ENCODE assay signal across 8 cellular contexts in genomic region chr9:35646583-35647265, GRCh38.
A peak's percentile ranks its signal among the peaks of the same experiment; 100 is the strongest.
DNase-seq lines count a peak whose midpoint lies in the region; ATAC-seq and TF ChIP-seq lines count a peak whose summit lies in the region.

No MANE protein-coding gene starts in this region.

- peak overlapping the region; percentile 96 for H3K4me2 ChIP-seq in OCI-LY1 (ENCODE audit: low read length)

- peak; percentile 88 for TF ChIP-seq CTCF in OCI-LY1 (IDR thresholded peaks at IDR 0.05; ENCODE audit: low read length)

- H3K9ac ChIP-seq in OCI-LY1 (ENCODE audit: low read length) (peak overlapping the region; percentile 92), mucosa of rectum (ENCODE audit: low read depth in 1 of 2, low read length in 2 of 2) (peak overlapping the region; percentile 81 to 91)

- H3K27me3 ChIP-seq in OCI-LY1 (ENCODE audit: insufficient read depth, low read length), result no peaks in the 10 kb centered on the region
- H3K27me3 ChIP-seq in mucosa of rectum (ENCODE audit: control insufficient read depth in 2 of 2, insufficient read depth in 2 of 2, low read length in 2 of 2), result no peaks in the 10 kb centered on the region

- H3K27ac ChIP-seq in OCI-LY1 (ENCODE audit: low read depth, low read length, poor library complexity, severe bottlenecking) (peak overlapping the region; percentile 92), epithelial cell of prostate (peak overlapping the region; percentile 74), mucosa of rectum (ENCODE audit: low read depth in 2 of 2, low read length in 2 of 2) (peak overlapping the region; percentile 72 to 87)

- DNase-seq in DMS153 treated with DMSO at 0.1 percent for 48 hours (lab: John Stamatoyannopoulos, UW; ENCODE audit: unreplicated experiment) (peak; percentile 89), HuH-7 (ENCODE audit: low spot score) (peak; percentile 91), activated T-cell treated with anti-CD3 and anti-CD28 coated beads for 24 hours (ENCODE audit: low read depth) (peak; percentile 87), epithelial cell of prostate (ENCODE audit: low read depth, low spot score) (no peak)
- peak; percentile 77 to 78 for DNase-seq in stimulated activated CD8-positive, alpha-beta memory T cell treated with anti-CD3 and anti-CD28 coated beads, Interleukin-4, amount 100 ng/mL, for 4 hours (ENCODE audit: low read depth in 2 of 2, low spot score in 1 of 2)

- H3K4me1 ChIP-seq in OCI-LY1 (ENCODE audit: insufficient read depth, low read length, severe bottlenecking) (peaks cover 70% of the 10 kb centered on the region), mucosa of rectum (ENCODE audit: control insufficient read depth in 2 of 2, insufficient read depth in 2 of 2, low read length in 2 of 2) (peaks cover 13 to 19% of the 10 kb centered on the region in 2 donors)

- ATAC-seq in GM21528 (IDR thresholded peaks at IDR 0.05; ENCODE audit: low FRiP score, unreplicated experiment), result peak; percentile 80

- H3F3A ChIP-seq in OCI-LY1 (ENCODE audit: insufficient read depth, low read length), result peaks cover 17% of the 10 kb centered on the region

- H3K9me3 ChIP-seq in OCI-LY1 (ENCODE audit: low read length), result no peaks in the 10 kb centered on the region
- H3K9me3 ChIP-seq in mucosa of rectum (ENCODE audit: control insufficient read depth in 2 of 2, low read length in 2 of 2), result no peaks in the 10 kb centered on the region

- H3K79me2 ChIP-seq in OCI-LY1 (ENCODE audit: insufficient read depth, low read length), result no peaks in the 10 kb centered on the region; the same call in 1 of the 2 replicates

- peaks cover 11% of the 10 kb centered on the region; the same call in 1 of the 2 replicates for H3K36me3 ChIP-seq in OCI-LY1 (ENCODE audit: insufficient read depth, low read length)
- no peaks in the 10 kb centered on the region for H3K36me3 ChIP-seq in mucosa of rectum (ENCODE audit: control insufficient read depth in 2 of 2, insufficient read depth in 2 of 2, low read length in 2 of 2)

- H4K20me1 ChIP-seq in OCI-LY1 (ENCODE audit: insufficient read depth, low read length), result no peaks in the 10 kb centered on the region

- H2AFZ ChIP-seq in OCI-LY1 (ENCODE audit: low read length), result no peak overlapping the region

- peak overlapping the region; percentile 80 for H3K4me3 ChIP-seq in OCI-LY1 (ENCODE audit: low read depth, low read length, poor library complexity, severe bottlenecking)
- peak overlapping the region; percentile 89 to 93 for H3K4me3 ChIP-seq in mucosa of rectum (ENCODE audit: low read length in 2 of 2)

- no peaks in the 10 kb centered on the region for H3K9me2 ChIP-seq in OCI-LY1 (ENCODE audit: low read depth, low read length)
